In the genomic region with DNA sequence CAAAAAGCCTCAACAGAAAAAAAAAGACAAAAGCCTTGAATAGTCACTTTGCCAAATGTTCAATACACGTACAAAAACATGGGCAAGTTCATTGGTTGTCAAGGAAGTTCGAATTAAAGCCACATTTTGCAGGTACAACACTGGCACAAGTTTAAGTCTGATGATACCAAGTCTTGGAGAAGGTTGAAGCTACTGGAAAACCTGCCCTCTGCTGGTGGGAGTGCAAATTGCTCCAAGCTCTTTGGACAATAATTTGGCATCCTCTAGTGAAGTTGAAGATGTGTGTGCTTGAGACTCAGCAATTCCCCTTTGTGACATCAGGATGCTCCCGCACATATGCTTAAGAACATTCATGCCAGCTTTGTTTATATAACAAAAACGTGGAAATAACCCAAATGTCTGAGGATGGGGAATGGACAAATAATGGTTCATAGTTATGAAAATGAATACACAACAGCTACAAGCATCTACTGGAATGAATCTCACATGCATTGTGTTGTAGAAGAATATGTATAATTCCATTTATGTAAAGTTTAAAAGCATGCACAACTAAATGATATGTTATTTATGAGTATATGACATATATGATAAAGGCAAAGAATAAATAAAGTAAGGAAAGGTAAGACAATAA, we compare ENCODE assay signal across 8 cellular contexts.
DNase-seq lines count a peak whose midpoint lies in the region; FAIRE-seq and TF ChIP-seq lines count a peak whose summit lies in the region.

No MANE protein-coding gene starts in this region.

- no peak overlapping the region for H3K27ac Mint-ChIP-seq in HFFc6
- no peak overlapping the region for H3K27ac Mint-ChIP-seq in activated T-helper 2 cell treated with anti-CD3 and anti-CD28 coated beads, Interferon-gamma antibody, Interleukin-2, Interleukin-4, amounts not matched to agents 10 μg/mL and 5 μg/mL and 100 μg/mL, durations not matched to agents 14 hours and 24 hours and 36 hours

- peak; percentile 46 for FAIRE-seq in RCC 7860 (lab: Jason Lieb, UNC)

- H3K4me1 Mint-ChIP-seq in HFFc6 (ENCODE audit: low read depth), result no peaks in the 10 kb centered on the region
- H3K4me1 Mint-ChIP-seq in activated T-helper 2 cell treated with anti-CD3 and anti-CD28 coated beads, Interferon-gamma antibody, Interleukin-2, Interleukin-4, amounts not matched to agents 10 μg/mL and 5 μg/mL and 100 μg/mL, durations not matched to agents 14 hours and 24 hours and 36 hours (ENCODE audit: low read depth), result no peaks in the 10 kb centered on the region

- peaks cover 0 to 5% (median 0%) of the 10 kb centered on the region in 7 donors for H3K27me3 ChIP-seq in spleen (replicated peaks in 1 of 7)

- no peaks in the 10 kb centered on the region for H3K9me3 Mint-ChIP-seq in HFFc6
- H3K9me3 Mint-ChIP-seq in activated T-helper 2 cell treated with anti-CD3 and anti-CD28 coated beads, Interferon-gamma antibody, Interleukin-2, Interleukin-4, amounts not matched to agents 10 μg/mL and 5 μg/mL and 100 μg/mL, durations not matched to agents 14 hours and 24 hours and 36 hours, result no peaks in the 10 kb centered on the region

- H3K9me3 ChIP-seq in spleen, result no peaks in the 10 kb centered on the region

- no peaks in the 10 kb centered on the region for H3K4me1 ChIP-seq in spleen

- H3K4me3 ChIP-seq in spleen, result no peak overlapping the region

- TF ChIP-seq CTCF in HFFc6 (IDR thresholded peaks at IDR 0.05) (peak; percentile 92), spleen (IDR thresholded peaks at IDR 0.05 in 8 of 11, conservative IDR thresholded peaks at IDR 0.05 in 3 of 11) (peak; percentile 27 to 82 (median 69))

- peak; percentile 72 for DNase-seq in ELF-1 (ENCODE audit: low read depth, low spot score)
- DNase-seq in HFFc6, result peak; percentile 22
- peak; percentile 26 for DNase-seq in RCC 7860 (ENCODE audit: low spot score)
- DNase-seq in activated T-helper 2 cell treated with anti-CD3 and anti-CD28 coated beads, Interferon-gamma antibody, Interleukin-2, Interleukin-4, amounts not matched to agents 10 μg/mL and 5 μg/mL and 100 μg/mL, durations not matched to agents 14 hours and 24 hours and 36 hours (ENCODE audit: low spot score), result peak; percentile 15
- peak in 37 of 42 donors; percentile 2 to 74 (median 36) for DNase-seq in head of caudate nucleus
- DNase-seq in spleen, result no peak
- DNase-seq in HPDE6-E6E7 (ENCODE audit: extremely low spot score), result no peak
- DNase-seq in NCI-H2107 (lab: John Stamatoyannopoulos, UW), result no peak

- TF ChIP-seq POLR2A in spleen (IDR thresholded peaks at IDR 0.05), result no peak

- intact Hi-C loops in activated T-helper 2 cell treated with anti-CD3 and anti-CD28 coated beads, Interferon-gamma antibody, Interleukin-2, Interleukin-4, amounts not matched to agents 10 μg/mL and 5 μg/mL and 100 μg/mL, durations not matched to agents 14 hours and 24 hours and 36 hours (cut with micrococcal nuclease), result loop anchor here (10.0 kb wide), 1 partner anchor 582 kb away; no protein-coding TSS in a partner anchor
- intact Hi-C loops in head of caudate nucleus (cut with DNase I) (loop anchor here (10.0 kb wide), 1 partner anchor 642 kb away; no protein-coding TSS in a partner anchor), spleen (cut with DNase I; ENCODE audit: low total_unique reads) (no loop called here)

- H3K36me3 ChIP-seq in spleen, result no peaks in the 10 kb centered on the region

- no peaks in the 10 kb centered on the region for H3K36me3 Mint-ChIP-seq in HFFc6 (ENCODE audit: low read depth)
- H3K36me3 Mint-ChIP-seq in activated T-helper 2 cell treated with anti-CD3 and anti-CD28 coated beads, Interferon-gamma antibody, Interleukin-2, Interleukin-4, amounts not matched to agents 10 μg/mL and 5 μg/mL and 100 μg/mL, durations not matched to agents 14 hours and 24 hours and 36 hours (ENCODE audit: low read depth), result no peaks in the 10 kb centered on the region

- no peaks in the 10 kb centered on the region; the same call in 1 of the 2 replicates for H3K27me3 Mint-ChIP-seq in HFFc6 (ENCODE audit: insufficient read depth)
- H3K27me3 Mint-ChIP-seq in activated T-helper 2 cell treated with anti-CD3 and anti-CD28 coated beads, Interferon-gamma antibody, Interleukin-2, Interleukin-4, amounts not matched to agents 10 μg/mL and 5 μg/mL and 100 μg/mL, durations not matched to agents 14 hours and 24 hours and 36 hours (ENCODE audit: low read depth), result no peaks in the 10 kb centered on the region

- WGBS in spleen, 5 donors, result 10 to 18% (median 13%) methylated on average over 4 of the region's 4 CpGs

- H3K27ac ChIP-seq in spleen, result no peak overlapping the region

- no peak overlapping the region for H3K4me3 Mint-ChIP-seq in HFFc6
- no peak overlapping the region for H3K4me3 Mint-ChIP-seq in activated T-helper 2 cell treated with anti-CD3 and anti-CD28 coated beads, Interferon-gamma antibody, Interleukin-2, Interleukin-4, amounts not matched to agents 10 μg/mL and 5 μg/mL and 100 μg/mL, durations not matched to agents 14 hours and 24 hours and 36 hours (ENCODE audit: low read depth)

Comparison
In these comparisons a context has a peak if more than half of its experiments do, and no peak if none do; other contexts are left out.
1. DNase-seq: peak in ELF-1 (single experiment), HFFc6 (single experiment), RCC 7860 (single experiment), activated T-helper 2 cell treated with anti-CD3 and anti-CD28 coated beads, Interferon-gamma antibody, Interleukin-2, Interleukin-4, amounts not matched to agents 10 μg/mL and 5 μg/mL and 100 μg/mL, durations not matched to agents 14 hours and 24 hours and 36 hours (single experiment) and head of caudate nucleus (37 of 42); none in spleen (single experiment), HPDE6-E6E7 (single experiment) and NCI-H2107 (single experiment).